21 cellular contexts compared by ENCODE assay signal in the genomic region with DNA sequence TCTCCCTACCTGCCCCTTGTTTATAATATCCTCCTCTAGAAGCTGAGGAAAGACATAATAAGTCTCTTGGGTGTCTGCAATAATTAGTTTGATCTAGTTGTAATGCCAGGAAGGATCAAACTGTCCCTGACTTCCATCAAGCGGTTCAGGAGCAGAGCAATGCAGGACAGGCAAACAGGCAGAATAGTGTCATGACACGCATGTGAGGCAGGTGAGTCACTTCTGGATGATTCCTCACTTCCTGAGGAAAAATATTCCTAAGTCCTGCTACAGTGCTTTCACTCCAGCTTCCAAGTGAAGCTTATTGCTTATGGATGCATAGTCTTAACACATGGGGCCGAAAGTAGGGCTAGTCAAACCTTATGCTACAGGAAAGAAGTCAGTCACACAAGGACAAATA.
"Had no signal": no experiment of that assay in that cellular context is flagged by ENCODE, and none has a peak within 500 bp of the region (broad histone marks: within the 10 kb centered on the region; RNA-seq: fewer than 3 reads in every experiment).

No MANE protein-coding gene starts in this region.

- H3K4me3 Mint-ChIP-seq: activated naive CD8-positive, alpha-beta T cell; activated T-helper 1 cell treated with anti-CD3 and anti-CD28 coated beads, Interleukin-12 subunit alpha, Interleukin-12 subunit beta, Interleukin-2, Interleukin-4 antibody, amounts not matched to agents 30 ng/mL and 10 ng/mL and 1 ng/mL, durations not matched to agents 14 hours and 24 hours and 36 hours; endodermal cell; nephron progenitor cell; T-helper 1 cell treated with Interleukin-12 subunit alpha and Interleukin-12 subunit beta and Interleukin-4 antibody, amounts not matched to agents 30 μg/mL and 1 μg/mL, for 36 hours had no signal

- H3K36me3 ChIP-seq: sigmoid colon, tibial nerve, uterus had no signal

- H3K27ac Mint-ChIP-seq: activated naive CD8-positive, alpha-beta T cell; activated T-helper 1 cell treated with anti-CD3 and anti-CD28 coated beads, Interleukin-12 subunit alpha, Interleukin-12 subunit beta, Interleukin-2, Interleukin-4 antibody, amounts not matched to agents 30 ng/mL and 10 ng/mL and 1 ng/mL, durations not matched to agents 14 hours and 24 hours and 36 hours; endodermal cell; nephron progenitor cell; T-helper 1 cell treated with Interleukin-12 subunit alpha and Interleukin-12 subunit beta and Interleukin-4 antibody, amounts not matched to agents 30 μg/mL and 1 μg/mL, for 36 hours had no signal

- H3K27me3 ChIP-seq: left lung, sigmoid colon, tibial nerve, uterus had no signal

- H3K27ac ChIP-seq: left lung, sigmoid colon, tibial nerve, uterus, WERI-Rb-1 had no signal

- ATAC-seq: left lung had no signal

- H3K4me1 ChIP-seq: left lung, sigmoid colon, tibial nerve, uterus had no signal

- DNase-seq: activated CD4-positive, alpha-beta T cell treated with anti-CD3 and anti-CD28 coated beads, Interleukin-2, amount 50 U/mL, for 4 hours; central memory CD4-positive, alpha-beta T cell; endodermal cell; hypothalamus; kidney; left lung; nephron progenitor cell; nucleus accumbens; posterior cingulate gyrus; sigmoid colon; stimulated activated CD4-positive, alpha-beta T cell treated with anti-CD3 and anti-CD28 coated beads, Interleukin-1b, Interleukin-23, amount 100 ng/mL, for 48 hours; stimulated activated CD8-positive, alpha-beta memory T cell treated with anti-CD3 and anti-CD28 coated beads, Interleukin-4, amount 100 ng/mL, for 48 hours; stimulated activated naive CD4-positive, alpha-beta T cell; uterus; WERI-Rb-1 had no signal

- H3K4me1 Mint-ChIP-seq: endodermal cell had no signal

- H3K4me3 ChIP-seq: left lung, sigmoid colon, tibial nerve, uterus had no signal

- H3K9me3 ChIP-seq: left lung, sigmoid colon, uterus had no signal

- FAIRE-seq: colon, frontal cortex, kidney had no signal
